Comparison of ENCODE assay signal across 15 cellular contexts in the genomic region with DNA sequence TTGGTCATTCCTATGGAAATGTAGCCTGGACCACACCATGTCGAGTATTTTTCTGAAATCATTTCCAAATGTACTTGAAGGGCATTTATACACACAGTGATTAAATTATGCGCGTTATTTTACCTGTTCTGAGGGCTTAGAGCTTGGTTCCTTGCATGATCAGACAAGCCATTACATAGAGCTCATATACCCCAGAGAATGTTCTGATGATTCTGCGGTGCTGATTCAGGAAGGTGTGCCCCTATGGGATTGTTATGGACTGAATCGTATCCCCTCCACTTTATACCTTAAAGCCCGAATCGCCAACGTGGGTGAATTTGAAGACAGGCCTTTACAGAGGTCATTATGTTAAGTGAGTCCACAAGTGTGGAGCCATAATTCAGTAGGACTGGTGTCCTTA.
DNase-seq lines count a peak whose midpoint lies in the region; ATAC-seq and TF ChIP-seq lines count a peak whose summit lies in the region.
"Had no signal": no experiment of that assay in that cellular context is flagged by ENCODE, and none has a peak within 500 bp of the region (broad histone marks: within the 10 kb centered on the region; RNA-seq: fewer than 3 reads in every experiment).

No MANE protein-coding gene starts in this region.

- no peaks in the 10 kb centered on the region for H3K9me2 ChIP-seq in Karpas-422 (replicated peaks; ENCODE audit: insufficient read depth, low read length)

- no peak overlapping the region for H4K8ac ChIP-seq in neuronal stem cell (ENCODE audit: low read depth, low read length)

- no peak overlapping the region for H4K91ac ChIP-seq in neuronal stem cell (ENCODE audit: low read depth, low read length, poor library complexity)

- H3K36me3 ChIP-seq in Karpas-422 (ENCODE audit: insufficient read depth, low read length) (no peaks in the 10 kb centered on the region), neuronal stem cell (replicated peaks in 1 of 2; ENCODE audit: control insufficient read depth in 2 of 2, insufficient read depth in 2 of 2, low read length in 2 of 2) (no peaks in the 10 kb centered on the region)

- no CpG with 5 or more reads among the region's 8 CpGs for WGBS in neuronal stem cell (ENCODE audit: extremely low coverage in 2 of 2, insufficient read length in 2 of 2, insufficient replicate concordance in 1 of 2), 2 donors

- H3K4me3 Mint-ChIP-seq in natural killer cell, result no peak overlapping the region
- H3K4me3 Mint-ChIP-seq: CD4-positive, alpha-beta memory T cell; GM23338; H9 had no signal

- H2BK120ac ChIP-seq in neuronal stem cell (ENCODE audit: low read depth, low read length), result no peak overlapping the region

- H3K4me2 ChIP-seq in Karpas-422 (ENCODE audit: low read depth, low read length, poor library complexity, severe bottlenecking) (no peak overlapping the region), neuronal stem cell (ENCODE audit: insufficient read depth, low read length, poor library complexity, severe bottlenecking) (no peak overlapping the region)
- H3K4me2 ChIP-seq: GM23338 had no signal

- no peaks in the 10 kb centered on the region for H3K9me3 ChIP-seq in Karpas-422 (ENCODE audit: low read length)
- peaks cover 0 to 4% of the 10 kb centered on the region in 2 donors for H3K9me3 ChIP-seq in neuronal stem cell (replicated peaks in 1 of 2; ENCODE audit: control insufficient read depth in 2 of 2, insufficient read depth in 1 of 2, low read depth in 1 of 2, low read length in 2 of 2)

- no peak overlapping the region for H2BK12ac ChIP-seq in neuronal stem cell (ENCODE audit: low read length)

- no peak overlapping the region for H3K27ac Mint-ChIP-seq in natural killer cell
- H3K27ac Mint-ChIP-seq: CD4-positive, alpha-beta memory T cell; GM23338; H9 had no signal

- H3K4ac ChIP-seq in neuronal stem cell (ENCODE audit: low read length), result no peak overlapping the region

- H3K27me3 ChIP-seq in Karpas-422 (ENCODE audit: low read length), result no peaks in the 10 kb centered on the region
- H3K27me3 ChIP-seq in neuronal stem cell (ENCODE audit: control insufficient read depth in 3 of 3, insufficient read depth in 3 of 3, low read depth in 1 of 3, low read length in 3 of 3), result no peaks in the 10 kb centered on the region

- H3K36me3 Mint-ChIP-seq in natural killer cell, result no peaks in the 10 kb centered on the region
- H3K36me3 Mint-ChIP-seq: CD4-positive, alpha-beta memory T cell had no signal

- peaks cover 31% of the 10 kb centered on the region for H3K4me1 ChIP-seq in Karpas-422 (ENCODE audit: low read length)
- no peaks in the 10 kb centered on the region for H3K4me1 ChIP-seq in neuronal stem cell (ENCODE audit: control insufficient read depth in 2 of 2, insufficient read depth in 1 of 2, low read depth in 1 of 2, low read length in 2 of 2)

- H3K27me3 Mint-ChIP-seq in natural killer cell (ENCODE audit: low read depth in 2 of 2), result no peaks in the 10 kb centered on the region
- H3K27me3 Mint-ChIP-seq: CD4-positive, alpha-beta memory T cell had no signal

- ATAC-seq in esophagus mucosa (peak; percentile 26), GM21723 (IDR thresholded peaks at IDR 0.05; ENCODE audit: unreplicated experiment) (no peak), natural killer cell (no peak), GM18517 (IDR thresholded peaks at IDR 0.05; ENCODE audit: unreplicated experiment) (no peak)
- ATAC-seq: GM23338, HCT116 had no signal

- no peak overlapping the region for H3K18ac ChIP-seq in neuronal stem cell (ENCODE audit: low read length)

- no peak overlapping the region for H2BK5ac ChIP-seq in neuronal stem cell (ENCODE audit: low read length)

- H3K79me2 ChIP-seq in Karpas-422 (ENCODE audit: low read length), result no peaks in the 10 kb centered on the region

- DNase-seq in Karpas-422 (no peak), neuronal stem cell (ENCODE audit: low spot score) (no peak), natural killer cell (no peak)
- DNase-seq: C1 segment of cervical spinal cord; Calu3; CD4-positive, alpha-beta memory T cell; COR-L47; DMS153; DND-41; H9 had no signal

- no peaks in the 10 kb centered on the region for H3K4me1 Mint-ChIP-seq in natural killer cell
- H3K4me1 Mint-ChIP-seq: CD4-positive, alpha-beta memory T cell; GM23338 had no signal

- TF ChIP-seq CTCF in natural killer cell (IDR thresholded peaks at IDR 0.05), result no peak

- H3K27ac ChIP-seq in Karpas-422 (ENCODE audit: low read length) (no peak overlapping the region), neuronal stem cell (replicated peaks; ENCODE audit: low read length) (no peak overlapping the region)

- H2AFZ ChIP-seq in Karpas-422 (ENCODE audit: low read length) (peak overlapping the region; percentile 71), neuronal stem cell (ENCODE audit: low read length) (no peak overlapping the region)
- H2AFZ ChIP-seq: GM23338 had no signal

- intact Hi-C loops in natural killer cell (cut with micrococcal nuclease), result no loop called here

- H2BK15ac ChIP-seq in neuronal stem cell (ENCODE audit: low read length), result no peak overlapping the region

- H3K14ac ChIP-seq in neuronal stem cell (ENCODE audit: low read length), result no peak overlapping the region

- H3K4me3 ChIP-seq in Karpas-422 (ENCODE audit: low read length), result no peak overlapping the region
- no peak overlapping the region for H3K4me3 ChIP-seq in neuronal stem cell (ENCODE audit: low read length in 2 of 2)
- H3K4me3 ChIP-seq: GM23338 had no signal

- no peaks in the 10 kb centered on the region for H4K20me1 ChIP-seq in Karpas-422 (ENCODE audit: insufficient read depth, low read depth, low read length)

- H3K79me1 ChIP-seq in neuronal stem cell (ENCODE audit: low read depth, low read length), result no peaks in the 10 kb centered on the region

- H3K23ac ChIP-seq in neuronal stem cell (ENCODE audit: low read depth, low read length, poor library complexity), result no peak overlapping the region

- peaks cover 9 to 12% of the 10 kb centered on the region in 2 donors for H3K9me3 Mint-ChIP-seq in natural killer cell

- peak overlapping the region; percentile 61 for H2AK5ac ChIP-seq in neuronal stem cell (ENCODE audit: low read depth, low read length)

- no peak overlapping the region for H3K9ac ChIP-seq in Karpas-422 (ENCODE audit: low read length)
- no peak overlapping the region for H3K9ac ChIP-seq in neuronal stem cell (ENCODE audit: low read depth, low read length, poor library complexity)
